1 cellular context compared by ENCODE assay signal in genomic region chr17:29181226-29181625, GRCh38.
TF ChIP-seq lines count a peak whose summit lies in the region.

No MANE protein-coding gene starts in this region.

TF ChIP-seq in HepG2, 621 proteins besides CTCF, POLR2A, EP300 and RAD21:
- TF ChIP-seq HMG20A (CRISPR knock-in tag; IDR thresholded peaks at IDR 0.05; ENCODE audit: borderline replicate concordance) (no peak), ETV5 (CRISPR knock-in tag; IDR thresholded peaks at IDR 0.05; ENCODE audit: borderline replicate concordance) (0 out of 2 replicates have a peak, but pooled peaks have one; percentile 3)
TF ChIP-seq in HepG2: peak in this region for 1.
